ENCODE assay signal across 17 cellular contexts in the genomic region with DNA sequence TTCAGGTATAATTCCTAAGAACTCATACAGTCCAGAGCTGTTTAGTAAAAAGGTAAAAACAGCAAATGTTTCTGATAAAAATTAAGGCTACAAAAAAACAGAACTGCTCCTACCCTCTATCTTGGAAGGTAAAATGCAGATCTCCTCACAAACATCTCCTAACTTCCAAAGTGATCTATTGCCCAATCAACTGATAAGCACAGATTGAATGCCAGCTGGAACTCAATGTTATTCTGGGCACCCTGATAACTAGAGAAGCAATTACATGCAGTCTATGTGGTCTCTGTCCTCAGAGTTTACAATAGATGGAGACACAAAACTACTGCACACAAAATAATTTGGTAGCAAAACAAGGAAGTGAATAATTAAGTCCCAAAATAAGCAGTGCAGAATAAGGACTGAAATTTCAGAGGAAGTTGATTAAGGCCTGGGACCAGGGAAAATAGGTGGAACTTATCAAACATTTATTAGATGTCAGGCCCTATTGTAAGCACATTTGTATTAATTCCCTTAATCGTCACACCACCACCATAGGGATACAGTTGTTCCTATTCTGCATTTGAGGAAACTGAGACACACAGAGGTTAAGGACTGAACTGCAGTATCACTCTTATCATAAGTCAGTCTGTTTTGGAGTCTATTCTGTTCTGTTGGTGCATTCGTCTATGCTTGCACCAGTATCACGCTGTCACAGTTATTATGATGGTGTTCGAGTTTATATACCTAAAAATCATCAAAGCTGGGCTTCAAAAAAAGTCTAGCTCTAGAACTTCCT.
DNase-seq lines count a peak whose midpoint lies in the region; ATAC-seq, FAIRE-seq and TF ChIP-seq lines count a peak whose summit lies in the region.
"Had no signal": no experiment of that assay in that cellular context is flagged by ENCODE, and none has a peak within 500 bp of the region (broad histone marks: within the 10 kb centered on the region; RNA-seq: fewer than 3 reads in every experiment).

No MANE protein-coding gene starts in this region.

- H3K9me1 ChIP-seq in keratinocyte (ENCODE audit: control insufficient read depth, extremely low read depth, insufficient read depth, low read length), result no peaks in the 10 kb centered on the region

- CTCF ChIA-PET in SK-N-SH (lab: Yijun Ruan, JAX), result no interaction called here

- dilution Hi-C loops in keratinocyte (cut with MboI; ENCODE audit: extremely low pct_ligation_motif_present, low sequenced_read_pairs), result no loop called here

- H3K27me3 ChIP-seq in SK-N-SH (ENCODE audit: insufficient read depth) (no peaks in the 10 kb centered on the region), keratinocyte (ENCODE audit: control insufficient read depth, extremely low read depth, insufficient read depth, low read length) (no peaks in the 10 kb centered on the region)
- H3K27me3 ChIP-seq: SJSA1 had no signal

- H3K4me3 ChIP-seq in SK-N-SH (ENCODE audit: low read depth in 2 of 2, low read length in 1 of 2) (no peak overlapping the region), keratinocyte (ENCODE audit: control insufficient read depth in 2 of 3, extremely low read depth in 1 of 3, insufficient read depth in 2 of 3, low read depth in 1 of 3, low read length in 3 of 3) (no peak overlapping the region)
- H3K4me3 ChIP-seq: SJSA1 had no signal

- H3K27ac ChIP-seq in SK-N-SH (ENCODE audit: low read depth in 2 of 2, low read length in 1 of 2), result peak overlapping the region in 1 of 2 experiments; percentile 3; a peak in 1 of 4 replicates
- H3K27ac ChIP-seq in keratinocyte (ENCODE audit: control insufficient read depth, insufficient read depth, low read length), result no peak overlapping the region
- H3K27ac ChIP-seq: SJSA1 had no signal

- H2AFZ ChIP-seq in SK-N-SH (ENCODE audit: low read depth) (no peak overlapping the region), keratinocyte (ENCODE audit: control insufficient read depth, low read length) (peak overlapping the region; percentile 30)

- TF ChIP-seq EP300 in SK-N-SH (IDR thresholded peaks at IDR 0.05; ENCODE audit: borderline replicate concordance in 1 of 2, low read depth in 1 of 2, low read length in 1 of 2), result no peak

- H3K9me3 ChIP-seq in SK-N-SH (no peaks in the 10 kb centered on the region), keratinocyte (ENCODE audit: control insufficient read depth, low read depth, low read length) (no peaks in the 10 kb centered on the region)
- H3K9me3 ChIP-seq: SJSA1 had no signal

- H3K9ac ChIP-seq in SK-N-SH (no peak overlapping the region), keratinocyte (ENCODE audit: control insufficient read depth, extremely low read depth, insufficient read depth, low read length) (no peak overlapping the region)

- no peak for TF ChIP-seq RAD21 in SK-N-SH (IDR thresholded peaks at IDR 0.05; ENCODE audit: low read length)

- H4K20me1 ChIP-seq in SK-N-SH (ENCODE audit: insufficient read depth) (no peaks in the 10 kb centered on the region), keratinocyte (ENCODE audit: control insufficient read depth, extremely low read depth, insufficient read depth, low read length) (no peaks in the 10 kb centered on the region)

- H3K4me2 ChIP-seq in SK-N-SH (no peak overlapping the region), keratinocyte (ENCODE audit: control insufficient read depth, extremely low read depth, insufficient read depth, low read depth, low read length) (no peak overlapping the region)

- 66% methylated on average over 4 of the region's 4 CpGs for WGBS in SK-N-SH (ENCODE audit: low lambda C conversion rate)

- ATAC-seq in SK-N-SH treated with all-trans-retinoic acid at 6 μM for 48 hours, result peak; percentile 46; the same call in 2 of the 3 replicates
- ATAC-seq in HG02610 (IDR thresholded peaks at IDR 0.05; ENCODE audit: unreplicated experiment), result no peak

- DNase-seq in SK-N-SH (no peak), RKO (ENCODE audit: low spot score) (peak; percentile 8), keratinocyte (ENCODE audit: low read depth, low spot score) (no peak), activated T-cell treated with anti-CD3 and anti-CD28 coated beads for 4 hours (no peak), DMS53 (lab: John Stamatoyannopoulos, UW) (no peak)
- DNase-seq in activated naive CD4-positive, alpha-beta T cell treated with Interleukin-2 at 50 U/mL for 16 hours, result no peak
- DNase-seq: activated CD4-positive, alpha-beta T cell treated with anti-CD3 and anti-CD28 coated beads for 48 hours; activated gamma-delta T cell treated with Interleukin-2 at 50 U/mL for 16 hours; cortex of kidney; DMS153; erythroblast; NCI-H345; posterior cingulate gyrus had no signal

- no peak; the same call in 1 of the 2 replicates for TF ChIP-seq CTCF in SK-N-SH (IDR thresholded peaks at IDR 0.05)
- TF ChIP-seq CTCF in keratinocyte (optimal IDR thresholded peaks at IDR 0.05 in 1 of 3, IDR thresholded peaks at IDR 0.05 in 1 of 3, conservative IDR thresholded peaks at IDR 0.05 in 1 of 3; ENCODE audit: extremely low read depth in 1 of 3, insufficient read depth in 2 of 3, low read length in 3 of 3), result no peak

- peaks cover 17% of the 10 kb centered on the region for H3F3A ChIP-seq in SK-N-SH (replicated peaks; ENCODE audit: insufficient read depth)

- no peaks in the 10 kb centered on the region for H3K9me2 ChIP-seq in SK-N-SH

- FAIRE-seq in keratinocyte (lab: Jason Lieb, UNC), result peak; percentile 51
- FAIRE-seq: A204.1 had no signal

- POLR2A ChIA-PET in SK-N-SH (lab: Yijun Ruan, JAX), result no interaction called here

- no peaks in the 10 kb centered on the region for H3K79me2 ChIP-seq in SK-N-SH (ENCODE audit: insufficient read depth)
- H3K79me2 ChIP-seq in keratinocyte (ENCODE audit: control insufficient read depth, insufficient read depth, low read length), result no peaks in the 10 kb centered on the region

- no peaks in the 10 kb centered on the region for H3K36me3 ChIP-seq in SK-N-SH (replicated peaks in 1 of 2; ENCODE audit: control insufficient read depth in 1 of 2, insufficient read depth in 2 of 2, low read length in 1 of 2)
- no peaks in the 10 kb centered on the region for H3K36me3 ChIP-seq in keratinocyte (ENCODE audit: control insufficient read depth in 2 of 2, extremely low read depth in 1 of 2, insufficient read depth in 2 of 2, low read length in 2 of 2)
- H3K36me3 ChIP-seq: SJSA1 had no signal

- 0 out of 4 replicates have a peak, but pooled peaks cover 0 to 4% of the 10 kb centered on the region in 2 experiments for H3K4me1 ChIP-seq in SK-N-SH (ENCODE audit: control insufficient read depth in 1 of 2, insufficient read depth in 2 of 2, low read depth in 1 of 2, low read length in 1 of 2)
- peaks cover 17% of the 10 kb centered on the region for H3K4me1 ChIP-seq in keratinocyte (ENCODE audit: control insufficient read depth, extremely low read depth, insufficient read depth, low read length)
- H3K4me1 ChIP-seq: SJSA1 had no signal

TF ChIP-seq in SK-N-SH treated with all-trans-retinoic acid at 6 μM for 48 hours, 23 proteins besides CTCF, POLR2A, EP300 and RAD21 (continues in another document):
- TF ChIP-seq, protein P1, sequence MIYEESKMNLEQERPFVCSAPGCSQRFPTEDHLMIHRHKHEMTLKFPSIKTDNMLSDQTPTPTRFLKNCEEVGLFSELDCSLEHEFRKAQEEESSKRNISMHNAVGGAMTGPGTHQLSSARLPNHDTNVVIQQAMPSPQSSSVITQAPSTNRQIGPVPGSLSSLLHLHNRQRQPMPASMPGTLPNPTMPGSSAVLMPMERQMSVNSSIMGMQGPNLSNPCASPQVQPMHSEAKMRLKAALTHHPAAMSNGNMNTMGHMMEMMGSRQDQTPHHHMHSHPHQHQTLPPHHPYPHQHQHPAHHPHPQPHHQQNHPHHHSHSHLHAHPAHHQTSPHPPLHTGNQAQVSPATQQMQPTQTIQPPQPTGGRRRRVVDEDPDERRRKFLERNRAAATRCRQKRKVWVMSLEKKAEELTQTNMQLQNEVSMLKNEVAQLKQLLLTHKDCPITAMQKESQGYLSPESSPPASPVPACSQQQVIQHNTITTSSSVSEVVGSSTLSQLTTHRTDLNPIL (CRISPR knock-in tag; IDR thresholded peaks at IDR 0.05; ENCODE audit: low read depth), result no peak
- TF ChIP-seq ZNF8 (CRISPR knock-in tag; IDR thresholded peaks at IDR 0.05) (no peak), ARNTL (CRISPR knock-in tag; IDR thresholded peaks at IDR 0.05; ENCODE audit: borderline replicate concordance, low read depth) (no peak), OSR1 (CRISPR knock-in tag; IDR thresholded peaks at IDR 0.05) (no peak), TCF4 (CRISPR knock-in tag; IDR thresholded peaks at IDR 0.05; ENCODE audit: borderline replicate concordance) (no peak), ZNF565 (CRISPR knock-in tag; conservative IDR thresholded peaks at IDR 0.05; ENCODE audit: low read depth) (no peak), CSDC2 (CRISPR knock-in tag; IDR thresholded peaks at IDR 0.05) (no peak), GLIS3 (CRISPR knock-in tag; IDR thresholded peaks at IDR 0.05) (no peak)

TF ChIP-seq in SK-N-SH, 30 proteins besides CTCF, POLR2A, EP300 and RAD21 (continues in another document):
- TF ChIP-seq ELF1 (IDR thresholded peaks at IDR 0.05), result no peak
- no peak for TF ChIP-seq NRF1 (IDR thresholded peaks at IDR 0.05; ENCODE audit: low read depth, low read length)
- TF ChIP-seq, protein P2, sequence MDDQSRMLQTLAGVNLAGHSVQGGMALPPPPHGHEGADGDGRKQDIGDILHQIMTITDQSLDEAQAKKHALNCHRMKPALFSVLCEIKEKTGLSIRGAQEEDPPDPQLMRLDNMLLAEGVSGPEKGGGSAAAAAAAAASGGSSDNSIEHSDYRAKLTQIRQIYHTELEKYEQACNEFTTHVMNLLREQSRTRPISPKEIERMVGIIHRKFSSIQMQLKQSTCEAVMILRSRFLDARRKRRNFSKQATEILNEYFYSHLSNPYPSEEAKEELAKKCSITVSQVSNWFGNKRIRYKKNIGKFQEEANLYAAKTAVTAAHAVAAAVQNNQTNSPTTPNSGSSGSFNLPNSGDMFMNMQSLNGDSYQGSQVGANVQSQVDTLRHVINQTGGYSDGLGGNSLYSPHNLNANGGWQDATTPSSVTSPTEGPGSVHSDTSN (IDR thresholded peaks at IDR 0.05), result no peak
- no peak for TF ChIP-seq GABPA (IDR thresholded peaks at IDR 0.05; ENCODE audit: low read depth)
- TF ChIP-seq SIN3A (IDR thresholded peaks at IDR 0.05; ENCODE audit: borderline replicate concordance, low read depth, low read length), result no peak
- no peak for TF ChIP-seq POLR2AphosphoS5 (IDR thresholded peaks at IDR 0.05; ENCODE audit: low read depth, low read length)
- TF ChIP-seq FOXM1 (IDR thresholded peaks at IDR 0.05; ENCODE audit: low read depth), result no peak
- TF ChIP-seq, protein P3, sequence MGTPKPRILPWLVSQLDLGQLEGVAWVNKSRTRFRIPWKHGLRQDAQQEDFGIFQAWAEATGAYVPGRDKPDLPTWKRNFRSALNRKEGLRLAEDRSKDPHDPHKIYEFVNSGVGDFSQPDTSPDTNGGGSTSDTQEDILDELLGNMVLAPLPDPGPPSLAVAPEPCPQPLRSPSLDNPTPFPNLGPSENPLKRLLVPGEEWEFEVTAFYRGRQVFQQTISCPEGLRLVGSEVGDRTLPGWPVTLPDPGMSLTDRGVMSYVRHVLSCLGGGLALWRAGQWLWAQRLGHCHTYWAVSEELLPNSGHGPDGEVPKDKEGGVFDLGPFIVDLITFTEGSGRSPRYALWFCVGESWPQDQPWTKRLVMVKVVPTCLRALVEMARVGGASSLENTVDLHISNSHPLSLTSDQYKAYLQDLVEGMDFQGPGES (IDR thresholded peaks at IDR 0.05; ENCODE audit: low read depth, low read length), result no peak
- TF ChIP-seq TCF12 (IDR thresholded peaks at IDR 0.05), result no peak
